ENCODE assay signal across 28 cellular contexts in genomic region chr12:23488130-23488529, GRCh38.
"Had no signal": no experiment of that assay in that cellular context is flagged by ENCODE, and none has a peak within 500 bp of the region (broad histone marks: within the 10 kb centered on the region; RNA-seq: fewer than 3 reads in every experiment).

No MANE protein-coding gene starts in this region.

- H3K9me3 ChIP-seq: ascending aorta, colonic mucosa had no signal

- ATAC-seq: activated CD4-positive, alpha-beta T cell treated with anti-CD3 and anti-CD28 coated beads for 36 hours; activated naive CD4-positive, alpha-beta T cell treated with anti-CD3 and anti-CD28 coated beads, Interleukin-2, amount 50 U/mL, for 72 hours; activated T-cell treated with anti-CD3 and anti-CD28 coated beads, Interleukin-2, amount 50 U/mL, for 72 hours had no signal

- H3K4me3 ChIP-seq: ascending aorta, breast epithelium, cardiac muscle cell, colonic mucosa had no signal

- DNase-seq: activated CD4-positive, alpha-beta memory T cell treated with anti-CD3 and anti-CD28 coated beads, Interleukin-2, amount 10 ng/mL, durations not matched to agents 7 days and 5 days; activated CD4-positive, alpha-beta T cell treated with anti-CD3 and anti-CD28 coated beads for 36 hours; activated CD4-positive, alpha-beta T cell treated with anti-CD3 and anti-CD28 coated beads, Interleukin-2, amount 10 ng/mL, durations not matched to agents 24 days and 14 days; activated CD4-positive, CD25-positive, alpha-beta regulatory T cell; activated CD4-positive, CD25-positive, alpha-beta regulatory T cell treated with anti-CD3 and anti-CD28 coated beads, Interleukin-2, amount 50 U/mL, for 72 hours; activated CD8-positive, alpha-beta memory T cell treated with anti-CD3 and anti-CD28 coated beads, Interleukin-2, amount 50 U/mL, for 48 hours; activated gamma-delta T cell; activated naive CD4-positive, alpha-beta T cell; activated naive CD4-positive, alpha-beta T cell treated with anti-CD3 and anti-CD28 coated beads, Interleukin-2, amount 10 ng/mL, durations not matched to agents 7 days and 5 days; activated naive CD8-positive, alpha-beta T cell treated with anti-CD3 and anti-CD28 coated beads, Interleukin-2, amount 10 ng/mL, durations not matched to agents 7 days and 5 days; activated T-cell treated with anti-CD3 and anti-CD28 coated beads for 4 hours; activated T-cell treated with anti-CD3 and anti-CD28 coated beads, Interleukin-2, amount 50 U/mL, for 24 hours; activated T-cell treated with anti-CD3 and anti-CD28 coated beads, Interleukin-2, amount 50 U/mL, for 72 hours; central memory CD4-positive, alpha-beta T cell; cerebellar nuclear complex; colonic mucosa; effector CD8-positive, alpha-beta T cell; foreskin fibroblast; head of caudate nucleus; T-helper 2 cell had no signal

- FAIRE-seq: endometrium, endothelial cell of umbilical vein, frontal cortex had no signal

- H3K4me1 ChIP-seq: ascending aorta, breast epithelium, colonic mucosa had no signal

- H3K27ac ChIP-seq: ascending aorta, breast epithelium, cardiac muscle cell, colonic mucosa, epithelial cell of prostate had no signal

- H3K27me3 ChIP-seq: ascending aorta, breast epithelium, cardiac muscle cell, colonic mucosa had no signal

- H3K36me3 ChIP-seq: ascending aorta, breast epithelium, cardiac muscle cell, colonic mucosa had no signal
